ENCODE assay signal across 15 cellular contexts in the genomic region with DNA sequence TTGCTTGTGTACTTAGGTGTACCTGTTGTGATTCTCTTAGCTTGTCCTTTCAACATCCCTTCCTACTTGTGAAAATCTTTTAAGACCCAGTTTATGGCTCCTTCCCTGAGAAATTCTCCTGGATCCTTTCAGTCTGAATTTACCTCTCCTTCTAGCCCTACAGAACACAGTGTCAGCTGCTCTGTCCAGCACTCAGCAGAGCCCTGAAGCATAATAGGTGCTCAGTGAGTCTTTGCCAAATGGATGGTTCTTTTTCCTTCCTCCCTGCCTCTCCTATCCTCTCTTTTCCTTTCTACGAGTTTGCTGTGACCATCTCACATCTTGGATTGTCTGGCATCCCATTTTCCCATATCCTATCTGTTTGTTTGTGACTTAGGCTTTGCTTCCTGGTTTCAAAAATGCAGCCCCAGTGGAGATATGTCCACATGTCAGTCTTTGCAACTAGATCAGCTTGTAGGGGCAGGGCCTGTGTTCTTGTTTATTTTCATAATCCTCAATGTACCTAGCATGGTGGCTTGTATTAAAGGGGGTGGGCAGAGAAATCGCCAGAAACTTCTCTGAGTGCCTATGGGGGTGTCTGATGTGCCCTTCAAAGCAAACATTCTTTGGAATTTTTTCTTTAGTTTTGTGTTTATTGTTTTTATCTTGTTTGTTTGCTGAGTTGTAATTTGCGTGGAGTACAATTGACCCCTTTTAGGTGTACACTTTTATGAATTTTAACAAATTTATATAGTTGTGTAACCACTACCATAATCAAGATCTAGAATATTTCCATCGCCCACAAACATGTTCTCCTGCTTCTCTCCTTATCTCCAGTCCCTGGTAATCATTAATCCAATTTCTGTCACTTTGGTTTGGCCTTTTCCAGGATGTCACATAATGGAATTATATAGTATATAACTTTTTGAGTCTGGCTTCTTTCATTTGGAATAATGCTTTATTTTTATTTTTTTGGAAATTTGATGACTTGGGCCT.
A peak's percentile ranks its signal among the peaks of the same experiment; 100 is the strongest.
DNase-seq lines count a peak whose midpoint lies in the region; ATAC-seq, FAIRE-seq and TF ChIP-seq lines count a peak whose summit lies in the region.
"Had no signal": no experiment of that assay in that cellular context is flagged by ENCODE, and none has a peak within 500 bp of the region (broad histone marks: within the 10 kb centered on the region; RNA-seq: fewer than 3 reads in every experiment).

No MANE protein-coding gene starts in this region.

- CTCF ChIA-PET in HEK293 (lab: Yijun Ruan, JAX): no interaction called here

- H3K27ac ChIP-seq in HEK293 (ENCODE audit: extremely low read depth, low read depth, low read length) (no peak overlapping the region), SJCRH30 (peak overlapping the region; percentile 72), small intestine (ENCODE audit: low read depth in 1 of 2, low read length in 1 of 2) (no peak overlapping the region)
- H3K27ac ChIP-seq: SJSA1 had no signal

- no peak overlapping the region for H3K4me3 ChIP-seq in HEK293 (ENCODE audit: low read depth, low read length)
- H3K4me3 ChIP-seq in SJCRH30: no peak overlapping the region
- H3K4me3 ChIP-seq in small intestine (ENCODE audit: low read depth in 1 of 2, low read length in 2 of 2): no peak overlapping the region
- H3K4me3 ChIP-seq: SJSA1 had no signal

- no peak for FAIRE-seq in small intestine (lab: Jason Lieb, UNC)

- H3K9me3 ChIP-seq in HEK293 (ENCODE audit: control insufficient read depth, insufficient read depth, low read depth, low read length) (no peaks in the 10 kb centered on the region; the same call in 1 of the 2 replicates), SJCRH30 (replicated peaks) (peaks cover 5% of the 10 kb centered on the region; the same call in 1 of the 2 replicates), small intestine (ENCODE audit: control insufficient read depth, low read depth) (no peaks in the 10 kb centered on the region)
- H3K9me3 ChIP-seq: SJSA1 had no signal

- H3K4me1 ChIP-seq in HEK293 (ENCODE audit: control insufficient read depth, insufficient read depth, low read length) (no peaks in the 10 kb centered on the region), SJCRH30 (peaks cover 49% of the 10 kb centered on the region), small intestine (ENCODE audit: control insufficient read depth in 2 of 2, insufficient read depth in 1 of 2, low read depth in 1 of 2, low read length in 1 of 2) (peaks cover 0 to 3% of the 10 kb centered on the region in 2 donors)
- H3K4me1 ChIP-seq: SJSA1 had no signal

- intact Hi-C loops in posterior vena cava (cut with DNase I): no loop called here

- ATAC-seq in left lobe of liver: peak; percentile 66
- ATAC-seq: PC-3 had no signal

- no peak for TF ChIP-seq CTCF in HEK293 (tag by site-specific recombination; IDR thresholded peaks at IDR 0.05)

- WGBS in small intestine, 3 donors: 10 to 43% (median 22%) methylated on average over 4 of the region's 4 CpGs

- peak in 1 of 2 experiments; percentile 26 for DNase-seq in SJCRH30
- DNase-seq in left lobe of liver (ENCODE audit: low spot score): no peak
- peak; percentile 58 for DNase-seq in small intestine
- DNase-seq in posterior vena cava (ENCODE audit: low spot score): no peak
- DNase-seq in retina: no peak
- DNase-seq in NCI-H524 (lab: John Stamatoyannopoulos, UW): no peak
- DNase-seq: DMS79, H9, KBM-7, NCI-H1436, NCI-H2081, NCI-H526 treated with DMSO at 0.1 percent for 48 hours, PC-3 had no signal

- POLR2A ChIA-PET in HEK293 (lab: Yijun Ruan, JAX): no interaction called here

- H3K27me3 ChIP-seq in SJCRH30: no peaks in the 10 kb centered on the region
- H3K27me3 ChIP-seq in small intestine (ENCODE audit: control insufficient read depth in 2 of 2, insufficient read depth in 2 of 2, low read length in 2 of 2): peaks cover 0 to 4% of the 10 kb centered on the region in 2 donors
- H3K27me3 ChIP-seq: SJSA1 had no signal

- no peaks in the 10 kb centered on the region for H3K36me3 ChIP-seq in HEK293 (ENCODE audit: control insufficient read depth in 2 of 2, insufficient read depth in 1 of 2, low read length in 2 of 2)
- H3K36me3 ChIP-seq in SJCRH30: peaks cover 3% of the 10 kb centered on the region
- no peaks in the 10 kb centered on the region for H3K36me3 ChIP-seq in small intestine (ENCODE audit: control insufficient read depth in 2 of 2, insufficient read depth in 2 of 2, low read length in 2 of 2)
- H3K36me3 ChIP-seq: SJSA1 had no signal

TF ChIP-seq in HEK293, 187 proteins besides CTCF, POLR2A, EP300 and RAD21:
- TF ChIP-seq ZSCAN23 (tag by site-specific recombination; IDR thresholded peaks at IDR 0.05) (no peak), OSR2 (tag by site-specific recombination; IDR thresholded peaks at IDR 0.05) (no peak)
- TF ChIP-seq, protein P1, sequence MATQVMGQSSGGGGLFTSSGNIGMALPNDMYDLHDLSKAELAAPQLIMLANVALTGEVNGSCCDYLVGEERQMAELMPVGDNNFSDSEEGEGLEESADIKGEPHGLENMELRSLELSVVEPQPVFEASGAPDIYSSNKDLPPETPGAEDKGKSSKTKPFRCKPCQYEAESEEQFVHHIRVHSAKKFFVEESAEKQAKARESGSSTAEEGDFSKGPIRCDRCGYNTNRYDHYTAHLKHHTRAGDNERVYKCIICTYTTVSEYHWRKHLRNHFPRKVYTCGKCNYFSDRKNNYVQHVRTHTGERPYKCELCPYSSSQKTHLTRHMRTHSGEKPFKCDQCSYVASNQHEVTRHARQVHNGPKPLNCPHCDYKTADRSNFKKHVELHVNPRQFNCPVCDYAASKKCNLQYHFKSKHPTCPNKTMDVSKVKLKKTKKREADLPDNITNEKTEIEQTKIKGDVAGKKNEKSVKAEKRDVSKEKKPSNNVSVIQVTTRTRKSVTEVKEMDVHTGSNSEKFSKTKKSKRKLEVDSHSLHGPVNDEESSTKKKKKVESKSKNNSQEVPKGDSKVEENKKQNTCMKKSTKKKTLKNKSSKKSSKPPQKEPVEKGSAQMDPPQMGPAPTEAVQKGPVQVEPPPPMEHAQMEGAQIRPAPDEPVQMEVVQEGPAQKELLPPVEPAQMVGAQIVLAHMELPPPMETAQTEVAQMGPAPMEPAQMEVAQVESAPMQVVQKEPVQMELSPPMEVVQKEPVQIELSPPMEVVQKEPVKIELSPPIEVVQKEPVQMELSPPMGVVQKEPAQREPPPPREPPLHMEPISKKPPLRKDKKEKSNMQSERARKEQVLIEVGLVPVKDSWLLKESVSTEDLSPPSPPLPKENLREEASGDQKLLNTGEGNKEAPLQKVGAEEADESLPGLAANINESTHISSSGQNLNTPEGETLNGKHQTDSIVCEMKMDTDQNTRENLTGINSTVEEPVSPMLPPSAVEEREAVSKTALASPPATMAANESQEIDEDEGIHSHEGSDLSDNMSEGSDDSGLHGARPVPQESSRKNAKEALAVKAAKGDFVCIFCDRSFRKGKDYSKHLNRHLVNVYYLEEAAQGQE (tag by site-specific recombination; IDR thresholded peaks at IDR 0.05): peak; percentile 80
